In the genomic region with DNA sequence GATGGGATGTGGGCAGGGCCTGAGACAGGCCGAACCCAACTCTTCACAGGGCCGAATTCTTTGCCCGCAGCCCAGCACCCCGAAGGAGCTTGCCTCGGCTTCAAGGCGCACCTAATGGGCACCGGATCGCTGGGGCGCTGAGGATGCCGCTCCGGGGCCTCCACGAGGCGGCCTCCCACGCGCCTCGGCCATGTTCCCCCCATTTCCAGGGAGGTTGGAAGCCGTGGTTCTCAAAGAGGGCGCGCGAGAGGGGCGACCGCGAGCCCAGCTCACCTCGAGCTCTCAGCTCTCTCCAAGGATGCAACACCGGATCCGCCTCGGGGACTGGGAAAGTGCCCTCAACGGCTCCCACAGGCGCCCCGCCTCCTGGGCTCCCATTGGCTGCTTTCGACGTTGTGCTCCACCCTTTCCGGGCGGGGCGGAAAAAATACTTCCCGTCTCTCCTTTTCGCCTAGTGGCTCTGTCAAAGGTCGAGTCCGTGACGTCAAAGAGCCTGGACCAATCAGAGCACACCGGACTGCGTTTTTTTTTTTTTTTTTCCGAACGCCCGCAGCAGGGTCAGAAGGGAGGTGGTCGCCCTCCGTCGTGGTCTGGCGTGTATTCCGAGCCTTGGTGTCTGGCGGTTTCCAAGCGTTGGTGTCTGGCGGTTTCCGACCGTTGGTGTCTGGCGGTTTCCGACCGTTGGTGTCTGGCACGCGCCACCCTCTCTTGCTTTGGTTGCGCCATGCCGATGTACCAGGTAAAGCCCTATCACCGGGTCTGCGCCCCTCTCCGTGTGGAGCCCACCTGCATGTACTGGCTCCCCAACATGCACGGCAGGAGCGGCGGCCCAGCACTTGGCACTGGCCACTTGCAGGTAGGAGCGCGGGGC, we compare ENCODE assay signal across 1 cellular context.
TF ChIP-seq lines count a peak whose summit lies in the region.

No MANE protein-coding gene starts in this region.

TF ChIP-seq in K562, 482 proteins besides CTCF, POLR2A, EP300 and RAD21 (continued from another document):
- TF ChIP-seq POLR2B (IDR thresholded peaks at IDR 0.05; ENCODE audit: low read depth, partially characterized antibody) (peak; percentile 52), TAF7 (tag; IDR thresholded peaks at IDR 0.05) (peak; percentile 30; the same call in 1 of the 2 replicates), SUPT5H (IDR thresholded peaks at IDR 0.05) (peak; percentile 70), TAF1 (IDR thresholded peaks at IDR 0.05; ENCODE audit: control insufficient read depth, extremely low read depth, insufficient read depth, low read length, severe bottlenecking) (peak; percentile 49), PHF8 (IDR thresholded peaks at IDR 0.05; ENCODE audit: borderline replicate concordance, low read length) (peak; percentile 31; the same call in 1 of the 2 replicates), EP400 (IDR thresholded peaks at IDR 0.05) (peak; percentile 48; the same call in 1 of the 2 replicates), POLR2G (IDR thresholded peaks at IDR 0.05; ENCODE audit: low read depth, low read length) (peak; percentile 65), NRF1 (conservative IDR thresholded peaks at IDR 0.05 in 1 of 2, IDR thresholded peaks at IDR 0.05 in 1 of 2) (peak; percentile 80 to 84)
- TF ChIP-seq, protein P1, sequence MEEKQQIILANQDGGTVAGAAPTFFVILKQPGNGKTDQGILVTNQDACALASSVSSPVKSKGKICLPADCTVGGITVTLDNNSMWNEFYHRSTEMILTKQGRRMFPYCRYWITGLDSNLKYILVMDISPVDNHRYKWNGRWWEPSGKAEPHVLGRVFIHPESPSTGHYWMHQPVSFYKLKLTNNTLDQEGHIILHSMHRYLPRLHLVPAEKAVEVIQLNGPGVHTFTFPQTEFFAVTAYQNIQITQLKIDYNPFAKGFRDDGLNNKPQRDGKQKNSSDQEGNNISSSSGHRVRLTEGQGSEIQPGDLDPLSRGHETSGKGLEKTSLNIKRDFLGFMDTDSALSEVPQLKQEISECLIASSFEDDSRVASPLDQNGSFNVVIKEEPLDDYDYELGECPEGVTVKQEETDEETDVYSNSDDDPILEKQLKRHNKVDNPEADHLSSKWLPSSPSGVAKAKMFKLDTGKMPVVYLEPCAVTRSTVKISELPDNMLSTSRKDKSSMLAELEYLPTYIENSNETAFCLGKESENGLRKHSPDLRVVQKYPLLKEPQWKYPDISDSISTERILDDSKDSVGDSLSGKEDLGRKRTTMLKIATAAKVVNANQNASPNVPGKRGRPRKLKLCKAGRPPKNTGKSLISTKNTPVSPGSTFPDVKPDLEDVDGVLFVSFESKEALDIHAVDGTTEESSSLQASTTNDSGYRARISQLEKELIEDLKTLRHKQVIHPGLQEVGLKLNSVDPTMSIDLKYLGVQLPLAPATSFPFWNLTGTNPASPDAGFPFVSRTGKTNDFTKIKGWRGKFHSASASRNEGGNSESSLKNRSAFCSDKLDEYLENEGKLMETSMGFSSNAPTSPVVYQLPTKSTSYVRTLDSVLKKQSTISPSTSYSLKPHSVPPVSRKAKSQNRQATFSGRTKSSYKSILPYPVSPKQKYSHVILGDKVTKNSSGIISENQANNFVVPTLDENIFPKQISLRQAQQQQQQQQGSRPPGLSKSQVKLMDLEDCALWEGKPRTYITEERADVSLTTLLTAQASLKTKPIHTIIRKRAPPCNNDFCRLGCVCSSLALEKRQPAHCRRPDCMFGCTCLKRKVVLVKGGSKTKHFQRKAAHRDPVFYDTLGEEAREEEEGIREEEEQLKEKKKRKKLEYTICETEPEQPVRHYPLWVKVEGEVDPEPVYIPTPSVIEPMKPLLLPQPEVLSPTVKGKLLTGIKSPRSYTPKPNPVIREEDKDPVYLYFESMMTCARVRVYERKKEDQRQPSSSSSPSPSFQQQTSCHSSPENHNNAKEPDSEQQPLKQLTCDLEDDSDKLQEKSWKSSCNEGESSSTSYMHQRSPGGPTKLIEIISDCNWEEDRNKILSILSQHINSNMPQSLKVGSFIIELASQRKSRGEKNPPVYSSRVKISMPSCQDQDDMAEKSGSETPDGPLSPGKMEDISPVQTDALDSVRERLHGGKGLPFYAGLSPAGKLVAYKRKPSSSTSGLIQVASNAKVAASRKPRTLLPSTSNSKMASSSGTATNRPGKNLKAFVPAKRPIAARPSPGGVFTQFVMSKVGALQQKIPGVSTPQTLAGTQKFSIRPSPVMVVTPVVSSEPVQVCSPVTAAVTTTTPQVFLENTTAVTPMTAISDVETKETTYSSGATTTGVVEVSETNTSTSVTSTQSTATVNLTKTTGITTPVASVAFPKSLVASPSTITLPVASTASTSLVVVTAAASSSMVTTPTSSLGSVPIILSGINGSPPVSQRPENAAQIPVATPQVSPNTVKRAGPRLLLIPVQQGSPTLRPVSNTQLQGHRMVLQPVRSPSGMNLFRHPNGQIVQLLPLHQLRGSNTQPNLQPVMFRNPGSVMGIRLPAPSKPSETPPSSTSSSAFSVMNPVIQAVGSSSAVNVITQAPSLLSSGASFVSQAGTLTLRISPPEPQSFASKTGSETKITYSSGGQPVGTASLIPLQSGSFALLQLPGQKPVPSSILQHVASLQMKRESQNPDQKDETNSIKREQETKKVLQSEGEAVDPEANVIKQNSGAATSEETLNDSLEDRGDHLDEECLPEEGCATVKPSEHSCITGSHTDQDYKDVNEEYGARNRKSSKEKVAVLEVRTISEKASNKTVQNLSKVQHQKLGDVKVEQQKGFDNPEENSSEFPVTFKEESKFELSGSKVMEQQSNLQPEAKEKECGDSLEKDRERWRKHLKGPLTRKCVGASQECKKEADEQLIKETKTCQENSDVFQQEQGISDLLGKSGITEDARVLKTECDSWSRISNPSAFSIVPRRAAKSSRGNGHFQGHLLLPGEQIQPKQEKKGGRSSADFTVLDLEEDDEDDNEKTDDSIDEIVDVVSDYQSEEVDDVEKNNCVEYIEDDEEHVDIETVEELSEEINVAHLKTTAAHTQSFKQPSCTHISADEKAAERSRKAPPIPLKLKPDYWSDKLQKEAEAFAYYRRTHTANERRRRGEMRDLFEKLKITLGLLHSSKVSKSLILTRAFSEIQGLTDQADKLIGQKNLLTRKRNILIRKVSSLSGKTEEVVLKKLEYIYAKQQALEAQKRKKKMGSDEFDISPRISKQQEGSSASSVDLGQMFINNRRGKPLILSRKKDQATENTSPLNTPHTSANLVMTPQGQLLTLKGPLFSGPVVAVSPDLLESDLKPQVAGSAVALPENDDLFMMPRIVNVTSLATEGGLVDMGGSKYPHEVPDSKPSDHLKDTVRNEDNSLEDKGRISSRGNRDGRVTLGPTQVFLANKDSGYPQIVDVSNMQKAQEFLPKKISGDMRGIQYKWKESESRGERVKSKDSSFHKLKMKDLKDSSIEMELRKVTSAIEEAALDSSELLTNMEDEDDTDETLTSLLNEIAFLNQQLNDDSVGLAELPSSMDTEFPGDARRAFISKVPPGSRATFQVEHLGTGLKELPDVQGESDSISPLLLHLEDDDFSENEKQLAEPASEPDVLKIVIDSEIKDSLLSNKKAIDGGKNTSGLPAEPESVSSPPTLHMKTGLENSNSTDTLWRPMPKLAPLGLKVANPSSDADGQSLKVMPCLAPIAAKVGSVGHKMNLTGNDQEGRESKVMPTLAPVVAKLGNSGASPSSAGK (IDR thresholded peaks at IDR 0.05): peak; percentile 34; the same call in 1 of the 2 replicates
